8 cellular contexts compared by ENCODE assay signal in the genomic region with DNA sequence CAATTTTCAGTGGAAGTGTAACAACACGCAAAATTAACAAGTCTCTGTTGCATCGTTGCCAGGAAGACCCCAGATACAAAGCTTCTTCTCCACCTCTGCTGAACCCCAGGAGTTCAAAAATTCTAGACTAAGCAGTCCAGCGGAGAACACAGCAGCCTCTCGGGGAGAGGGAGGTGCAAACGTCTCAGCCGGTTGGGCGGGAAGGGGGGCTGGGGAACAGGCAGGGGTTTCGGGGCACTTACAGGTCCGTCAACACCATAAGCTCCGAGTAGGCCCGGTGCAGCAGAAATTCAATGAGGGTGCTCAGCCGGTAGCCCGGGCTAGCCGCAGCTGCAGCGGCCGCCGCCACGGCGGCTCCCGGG. TPM values are rescaled to one million over a fixed set of nuclear protein-coding genes. Genes with fewer than 3 reads are reported as not detected.
A peak's percentile ranks its signal among the peaks of the same experiment; 100 is the strongest.
DNase-seq lines count a peak whose midpoint lies in the region; ATAC-seq and TF ChIP-seq lines count a peak whose summit lies in the region.

No MANE protein-coding gene starts in this region.

- no peaks in the 10 kb centered on the region for H3K27me3 Mint-ChIP-seq in activated naive CD4-positive, alpha-beta T cell treated with anti-CD3 and anti-CD28 coated beads, Interleukin-2, amount 10 ng/mL, durations not matched to agents 7 days and 5 days

- H3K27ac Mint-ChIP-seq in activated naive CD4-positive, alpha-beta T cell treated with anti-CD3 and anti-CD28 coated beads, Interleukin-2, amount 10 ng/mL, durations not matched to agents 7 days and 5 days: peak overlapping the region; percentile 92

- H3K4me3 ChIP-seq in LNCaP clone FGC (ENCODE audit: low read depth, low read length) (peak overlapping the region; percentile 65), right cardiac atrium (ENCODE audit: low read length) (peak overlapping the region; percentile 80), sigmoid colon (peak overlapping the region; percentile 70 to 87 (median 78))

- DNase-seq in LNCaP clone FGC (ENCODE audit: low read depth) (no peak), right cardiac atrium (peak in 2 of 3 donors; percentile 17 to 64), sigmoid colon (peak; percentile 67), NCI-H2029 (lab: John Stamatoyannopoulos, UW) (no peak), hepatic stellate cell (ENCODE audit: low spot score) (no peak), dedifferentiated amniotic fluid mesenchymal stem cell (ENCODE audit: extremely low spot score) (no peak)
- peak; percentile 50 for DNase-seq in activated naive CD4-positive, alpha-beta T cell treated with anti-CD3 and anti-CD28 coated beads, Interleukin-2, amount 10 ng/mL, durations not matched to agents 7 days and 5 days

- peak overlapping the region; percentile 99 for H3K27ac ChIP-seq in right cardiac atrium (ENCODE audit: low read length)
- H3K27ac ChIP-seq in sigmoid colon: peak overlapping the region; percentile 92 to 98 (median 94)

- no peak for TF ChIP-seq EP300 in sigmoid colon (IDR thresholded peaks at IDR 0.05)

- CTCF ChIA-PET in activated naive CD4-positive, alpha-beta T cell treated with anti-CD3 and anti-CD28 coated beads, Interleukin-2, amount 10 ng/mL, durations not matched to agents 7 days and 5 days (lab: Charles Lee): interaction anchor here (1.8 kb wide), 1 partner anchor 83 kb away, joined by 5 read pairs; no protein-coding TSS in a partner anchor

- no peaks in the 10 kb centered on the region for H3K9me3 Mint-ChIP-seq in activated naive CD4-positive, alpha-beta T cell treated with anti-CD3 and anti-CD28 coated beads, Interleukin-2, amount 10 ng/mL, durations not matched to agents 7 days and 5 days

- WGBS in right cardiac atrium: under 1% methylated on average over 20 of the region's 20 CpGs
- WGBS in sigmoid colon, 2 donors: 1% methylated on average over 20 of the region's 20 CpGs

- ATAC-seq in GM19351 (IDR thresholded peaks at IDR 0.05; ENCODE audit: unreplicated experiment) (peak; percentile 21), right cardiac atrium (peak in 1 of 2 donors; percentile 7)

- H3K4me1 ChIP-seq in right cardiac atrium (ENCODE audit: control insufficient read depth, insufficient read depth, low read length) (no peaks in the 10 kb centered on the region), sigmoid colon (peaks cover 0 to 28% (median 18%) of the 10 kb centered on the region in 4 donors)

- peaks cover 14% of the 10 kb centered on the region for H3K36me3 Mint-ChIP-seq in activated naive CD4-positive, alpha-beta T cell treated with anti-CD3 and anti-CD28 coated beads, Interleukin-2, amount 10 ng/mL, durations not matched to agents 7 days and 5 days

- intact Hi-C loops in right cardiac atrium (cut with DNase I) (no loop called here), sigmoid colon (cut with DNase I) (loop anchor here (5.0 to 10.0 kb wide), 3 partner anchors 57 to 350 kb away; a partner anchor contains a TSS)

- peak overlapping the region; percentile 86 for H3K4me3 Mint-ChIP-seq in activated naive CD4-positive, alpha-beta T cell treated with anti-CD3 and anti-CD28 coated beads, Interleukin-2, amount 10 ng/mL, durations not matched to agents 7 days and 5 days

- no peaks in the 10 kb centered on the region for H3K27me3 ChIP-seq in right cardiac atrium (ENCODE audit: control insufficient read depth, insufficient read depth)
- no peaks in the 10 kb centered on the region for H3K27me3 ChIP-seq in sigmoid colon

- TF ChIP-seq CTCF in LNCaP clone FGC (IDR thresholded peaks at IDR 0.05; ENCODE audit: control insufficient read depth, extremely low read depth, insufficient read depth) (no peak), sigmoid colon (IDR thresholded peaks at IDR 0.05) (no peak)

- no peaks in the 10 kb centered on the region for H3K9me3 ChIP-seq in right cardiac atrium (ENCODE audit: control insufficient read depth, low read length)
- H3K9me3 ChIP-seq in sigmoid colon: no peaks in the 10 kb centered on the region

- no peak for TF ChIP-seq POLR2A in sigmoid colon (IDR thresholded peaks at IDR 0.05)

- no peaks in the 10 kb centered on the region for H3K36me3 ChIP-seq in sigmoid colon

- peaks cover 41% of the 10 kb centered on the region for H3K4me1 Mint-ChIP-seq in activated naive CD4-positive, alpha-beta T cell treated with anti-CD3 and anti-CD28 coated beads, Interleukin-2, amount 10 ng/mL, durations not matched to agents 7 days and 5 days

RNA-seq across cellular contexts. Expression of a gene that starts 0.4 kb away (rescaled TPM):
- total RNA-seq in right cardiac atrium (10 to 100 TPM; 23.4 to 33.2 (median 28.9) TPM), sigmoid colon (10 to 100 TPM; 23.9 to 51.6 (median 28.3) TPM)
- polyA plus RNA-seq in right cardiac atrium (10.0 TPM), sigmoid colon (10 to 100 TPM in 2 of 3 donors, 1 to 10 TPM in 1; 8.4 to 18.3 (median 13.2) TPM)

Comparison
In these comparisons a context has a peak if more than half of its experiments do, and no peak if none do; other contexts are left out.
1. DNase-seq: peak in activated naive CD4-positive, alpha-beta T cell treated with anti-CD3 and anti-CD28 coated beads, Interleukin-2, amount 10 ng/mL, durations not matched to agents 7 days and 5 days (single experiment), right cardiac atrium (2 of 3) and sigmoid colon (single experiment); none in LNCaP clone FGC (single experiment), NCI-H2029 (single experiment), hepatic stellate cell (single experiment) and dedifferentiated amniotic fluid mesenchymal stem cell (single experiment).
2. Peak in every context shown above with its lines, with median percentiles within 50 percentile points of each other: H3K4me3 ChIP-seq.